Comparison of ENCODE assay signal across 1 cellular context in the genomic region with DNA sequence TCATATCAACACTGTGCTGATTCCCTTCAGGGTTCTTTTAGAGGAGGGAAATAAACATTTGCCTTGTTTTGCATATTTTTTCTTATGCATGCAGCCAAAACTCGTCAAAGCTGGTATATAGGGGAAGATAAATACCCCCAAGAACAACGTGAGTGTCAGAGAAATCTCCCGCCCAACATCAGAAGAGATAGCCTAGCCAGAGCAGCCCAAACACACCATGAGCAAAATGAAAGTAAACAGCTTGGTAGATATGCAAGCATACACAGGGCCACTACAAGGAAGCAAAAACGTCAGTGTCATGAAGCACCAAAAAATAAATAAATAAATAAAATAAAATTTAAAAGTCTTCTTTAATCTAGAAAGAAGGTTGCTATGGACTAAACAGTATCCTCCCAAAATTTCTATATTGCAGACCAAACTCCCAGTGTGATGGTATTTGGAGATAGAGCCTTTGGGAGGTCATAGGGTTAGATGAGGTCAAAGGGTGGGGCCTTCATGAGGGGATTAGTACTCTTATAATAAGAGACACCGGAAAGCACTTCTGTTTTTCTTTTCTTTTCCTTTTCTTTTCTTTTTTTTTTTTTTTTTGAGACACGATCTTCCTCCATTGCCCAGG.
TF ChIP-seq lines count a peak whose summit lies in the region.

No MANE protein-coding gene starts in this region.

TF ChIP-seq in GM23338, 12 proteins besides CTCF, POLR2A, EP300 and RAD21 (continued from another document):
- TF ChIP-seq, protein P1, sequence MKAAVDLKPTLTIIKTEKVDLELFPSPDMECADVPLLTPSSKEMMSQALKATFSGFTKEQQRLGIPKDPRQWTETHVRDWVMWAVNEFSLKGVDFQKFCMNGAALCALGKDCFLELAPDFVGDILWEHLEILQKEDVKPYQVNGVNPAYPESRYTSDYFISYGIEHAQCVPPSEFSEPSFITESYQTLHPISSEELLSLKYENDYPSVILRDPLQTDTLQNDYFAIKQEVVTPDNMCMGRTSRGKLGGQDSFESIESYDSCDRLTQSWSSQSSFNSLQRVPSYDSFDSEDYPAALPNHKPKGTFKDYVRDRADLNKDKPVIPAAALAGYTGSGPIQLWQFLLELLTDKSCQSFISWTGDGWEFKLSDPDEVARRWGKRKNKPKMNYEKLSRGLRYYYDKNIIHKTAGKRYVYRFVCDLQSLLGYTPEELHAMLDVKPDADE (IDR thresholded peaks at IDR 0.05): no peak
- no peak for TF ChIP-seq NANOG (IDR thresholded peaks at IDR 0.05; ENCODE audit: borderline replicate concordance)
- no peak for TF ChIP-seq CREB1 (CRISPR knock-in tag; IDR thresholded peaks at IDR 0.05; ENCODE audit: low read depth)
- no peak for TF ChIP-seq ZNF331 (CRISPR knock-in tag; IDR thresholded peaks at IDR 0.05; ENCODE audit: low read depth)
- TF ChIP-seq, protein P2, sequence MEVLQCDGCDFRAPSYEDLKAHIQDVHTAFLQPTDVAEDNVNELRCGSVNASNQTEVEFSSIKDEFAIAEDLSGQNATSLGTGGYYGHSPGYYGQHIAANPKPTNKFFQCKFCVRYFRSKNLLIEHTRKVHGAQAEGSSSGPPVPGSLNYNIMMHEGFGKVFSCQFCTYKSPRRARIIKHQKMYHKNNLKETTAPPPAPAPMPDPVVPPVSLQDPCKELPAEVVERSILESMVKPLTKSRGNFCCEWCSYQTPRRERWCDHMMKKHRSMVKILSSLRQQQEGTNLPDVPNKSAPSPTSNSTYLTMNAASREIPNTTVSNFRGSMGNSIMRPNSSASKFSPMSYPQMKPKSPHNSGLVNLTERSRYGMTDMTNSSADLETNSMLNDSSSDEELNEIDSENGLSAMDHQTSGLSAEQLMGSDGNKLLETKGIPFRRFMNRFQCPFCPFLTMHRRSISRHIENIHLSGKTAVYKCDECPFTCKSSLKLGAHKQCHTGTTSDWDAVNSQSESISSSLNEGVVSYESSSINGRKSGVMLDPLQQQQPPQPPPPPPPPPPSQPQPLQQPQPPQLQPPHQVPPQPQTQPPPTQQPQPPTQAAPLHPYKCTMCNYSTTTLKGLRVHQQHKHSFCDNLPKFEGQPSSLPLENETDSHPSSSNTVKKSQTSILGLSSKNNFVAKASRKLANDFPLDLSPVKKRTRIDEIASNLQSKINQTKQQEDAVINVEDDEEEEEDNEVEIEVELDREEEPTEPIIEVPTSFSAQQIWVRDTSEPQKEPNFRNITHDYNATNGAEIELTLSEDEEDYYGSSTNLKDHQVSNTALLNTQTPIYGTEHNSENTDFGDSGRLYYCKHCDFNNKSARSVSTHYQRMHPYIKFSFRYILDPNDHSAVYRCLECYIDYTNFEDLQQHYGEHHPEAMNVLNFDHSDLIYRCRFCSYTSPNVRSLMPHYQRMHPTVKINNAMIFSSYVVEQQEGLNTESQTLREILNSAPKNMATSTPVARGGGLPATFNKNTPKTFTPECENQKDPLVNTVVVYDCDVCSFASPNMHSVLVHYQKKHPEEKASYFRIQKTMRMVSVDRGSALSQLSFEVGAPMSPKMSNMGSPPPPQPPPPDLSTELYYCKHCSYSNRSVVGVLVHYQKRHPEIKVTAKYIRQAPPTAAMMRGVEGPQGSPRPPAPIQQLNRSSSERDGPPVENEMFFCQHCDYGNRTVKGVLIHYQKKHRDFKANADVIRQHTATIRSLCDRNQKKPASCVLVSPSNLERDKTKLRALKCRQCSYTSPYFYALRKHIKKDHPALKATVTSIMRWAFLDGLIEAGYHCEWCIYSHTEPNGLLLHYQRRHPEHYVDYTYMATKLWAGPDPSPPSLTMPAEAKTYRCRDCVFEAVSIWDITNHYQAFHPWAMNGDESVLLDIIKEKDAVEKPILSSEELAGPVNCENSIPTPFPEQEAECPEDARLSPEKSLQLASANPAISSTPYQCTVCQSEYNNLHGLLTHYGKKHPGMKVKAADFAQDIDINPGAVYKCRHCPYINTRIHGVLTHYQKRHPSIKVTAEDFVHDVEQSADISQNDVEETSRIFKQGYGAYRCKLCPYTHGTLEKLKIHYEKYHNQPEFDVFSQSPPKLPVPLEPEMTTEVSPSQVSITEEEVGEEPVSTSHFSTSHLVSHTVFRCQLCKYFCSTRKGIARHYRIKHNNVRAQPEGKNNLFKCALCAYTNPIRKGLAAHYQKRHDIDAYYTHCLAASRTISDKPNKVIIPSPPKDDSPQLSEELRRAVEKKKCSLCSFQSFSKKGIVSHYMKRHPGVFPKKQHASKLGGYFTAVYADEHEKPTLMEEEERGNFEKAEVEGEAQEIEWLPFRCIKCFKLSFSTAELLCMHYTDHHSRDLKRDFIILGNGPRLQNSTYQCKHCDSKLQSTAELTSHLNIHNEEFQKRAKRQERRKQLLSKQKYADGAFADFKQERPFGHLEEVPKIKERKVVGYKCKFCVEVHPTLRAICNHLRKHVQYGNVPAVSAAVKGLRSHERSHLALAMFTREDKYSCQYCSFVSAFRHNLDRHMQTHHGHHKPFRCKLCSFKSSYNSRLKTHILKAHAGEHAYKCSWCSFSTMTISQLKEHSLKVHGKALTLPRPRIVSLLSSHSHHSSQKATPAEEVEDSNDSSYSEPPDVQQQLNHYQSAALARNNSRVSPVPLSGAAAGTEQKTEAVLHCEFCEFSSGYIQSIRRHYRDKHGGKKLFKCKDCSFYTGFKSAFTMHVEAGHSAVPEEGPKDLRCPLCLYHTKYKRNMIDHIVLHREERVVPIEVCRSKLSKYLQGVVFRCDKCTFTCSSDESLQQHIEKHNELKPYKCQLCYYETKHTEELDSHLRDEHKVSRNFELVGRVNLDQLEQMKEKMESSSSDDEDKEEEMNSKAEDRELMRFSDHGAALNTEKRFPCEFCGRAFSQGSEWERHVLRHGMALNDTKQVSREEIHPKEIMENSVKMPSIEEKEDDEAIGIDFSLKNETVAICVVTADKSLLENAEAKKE (CRISPR knock-in tag; IDR thresholded peaks at IDR 0.05): no peak
